ENCODE assay signal across 8 cellular contexts in the genomic region with DNA sequence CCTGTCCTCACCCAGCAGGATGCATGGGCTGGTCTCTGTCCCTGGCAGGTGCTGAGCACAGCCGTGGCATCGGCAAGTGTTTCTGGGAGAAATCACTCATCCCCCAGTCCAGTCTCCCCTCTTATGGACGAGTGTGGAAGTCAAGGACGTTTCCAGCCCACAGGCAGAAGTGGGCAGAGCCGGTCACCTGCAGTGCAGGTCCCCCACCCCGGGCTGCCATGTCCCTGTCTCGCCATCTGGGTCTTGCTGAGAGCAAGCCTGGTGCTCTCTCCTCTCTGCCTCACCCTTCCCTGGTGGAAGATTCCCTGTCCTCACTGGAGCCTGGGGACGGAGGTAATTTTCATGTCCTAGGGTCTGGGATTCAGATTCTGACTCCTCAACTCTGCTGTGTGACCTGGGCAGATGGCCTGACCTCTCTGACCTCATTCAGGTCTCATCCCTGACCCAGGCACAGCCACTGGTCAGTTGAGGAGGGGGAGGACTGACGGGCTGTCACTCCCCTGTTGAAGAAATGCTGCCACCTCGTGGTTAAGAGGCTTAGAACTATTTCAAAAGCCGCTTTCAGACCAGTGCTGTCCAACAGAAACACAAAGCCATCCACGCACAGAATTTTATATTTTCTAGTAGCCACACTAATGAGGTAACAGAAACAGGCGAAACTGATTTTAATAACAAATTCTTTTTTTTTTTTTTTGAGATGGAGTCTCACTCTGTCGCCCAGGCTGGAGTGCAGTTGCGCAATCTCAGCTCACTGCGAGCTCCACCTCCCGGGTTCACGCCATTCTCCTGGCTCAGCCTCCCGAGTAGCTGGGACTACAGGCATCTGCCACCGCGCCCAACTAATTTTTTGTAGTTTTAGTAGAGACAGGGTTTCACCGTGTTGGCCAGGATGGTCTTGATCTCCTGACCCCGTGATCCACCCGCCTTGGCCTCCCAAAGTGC. TPM values are rescaled to one million over a fixed set of nuclear protein-coding genes. Genes with fewer than 3 reads are reported as not detected.
A peak's percentile ranks its signal among the peaks of the same experiment; 100 is the strongest.
DNase-seq lines count a peak whose midpoint lies in the region; ATAC-seq, FAIRE-seq and TF ChIP-seq lines count a peak whose summit lies in the region.

No MANE protein-coding gene starts in this region.

- DNase-seq in COLO668 (lab: John Stamatoyannopoulos, UW; ENCODE audit: unreplicated experiment) (peak; percentile 26), GM18507 (ENCODE audit: extremely low spot score, insufficient read length, low read depth) (peak; percentile 44), NCI-H2227 treated with DMSO at 0.1 percent for 48 hours (lab: John Stamatoyannopoulos, UW) (peak; percentile 4), GM12878 (ENCODE audit: low read depth, low spot score) (peak; percentile 4), stomach (peak; percentile 58)

- intact Hi-C loops in GM12878 (cut with micrococcal nuclease; ENCODE audit: unreplicated experiment) (loop anchor here (1.0 to 10.0 kb wide), 2 partner anchors 126 to 350 kb away; no protein-coding TSS in a partner anchor), stomach (cut with DNase I; ENCODE audit: low total_unique reads) (loop anchor here (5.0 kb wide), 1 partner anchor 122 kb away; no protein-coding TSS in a partner anchor)

- peak; percentile 71 for TF ChIP-seq RAD21 in GM12878 (IDR thresholded peaks at IDR 0.05; ENCODE audit: insufficient read depth, low read depth, low read length)

- no peak overlapping the region for H2AFZ ChIP-seq in GM12878 (ENCODE audit: control insufficient read depth, low read depth, low read length)

- RAD21 ChIA-PET in GM12878 (lab: Charles Lee; ENCODE audit: unreplicated experiment): no interaction called here

- H4K20me1 ChIP-seq in GM12878 (ENCODE audit: control insufficient read depth, insufficient read depth): no peaks in the 10 kb centered on the region

- no peak for TF ChIP-seq POLR2A in GM12878 (IDR thresholded peaks at IDR 0.05; ENCODE audit: low read depth, low read length)
- TF ChIP-seq POLR2A in stomach (IDR thresholded peaks at IDR 0.05): no peak

- in situ Hi-C loops in GM12878 (cut with MboI): loop anchor here (5.0 to 10.0 kb wide), 2 partner anchors 132 to 330 kb away; partner anchors contain the start of gene HTRA3

- no TSS peak for BruUV-seq in GM12878 (replicated peaks; lab: Mats Ljungman, UMichigan)

- H3K9ac ChIP-seq in GM12878 (ENCODE audit: control insufficient read depth, insufficient read depth, low read length): no peak overlapping the region
- H3K9ac ChIP-seq in iPS-15b (ENCODE audit: low read depth, low read length): no peak overlapping the region

- H3K27ac ChIP-seq in GM12878 (ENCODE audit: control insufficient read depth, insufficient read depth) (no peak overlapping the region), stomach (no peak overlapping the region)

- POLR2A ChIA-PET in GM12878 (lab: Charles Lee): no interaction called here

- H3K4me3 ChIP-seq in GM12878: no peak overlapping the region
- peak overlapping the region; percentile 68 for H3K4me3 ChIP-seq in iPS-15b (ENCODE audit: low read depth, low read length)
- no peak overlapping the region for H3K4me3 ChIP-seq in stomach

- H3K4me2 ChIP-seq in GM12878 (ENCODE audit: control insufficient read depth, insufficient read depth): no peak overlapping the region

- H3K9me3 ChIP-seq in GM12878 (replicated peaks; ENCODE audit: control insufficient read depth, insufficient read depth, low read length) (no peaks in the 10 kb centered on the region), iPS-15b (ENCODE audit: control insufficient read depth, insufficient read depth, low read length) (no peaks in the 10 kb centered on the region), stomach (no peaks in the 10 kb centered on the region)

- peak; percentile 66 for FAIRE-seq in GM18507 (lab: Jason Lieb, UNC)
- FAIRE-seq in GM12878 (lab: Jason Lieb, UNC): peak; percentile 90

- H3K4me1 ChIP-seq in GM12878 (ENCODE audit: control insufficient read depth, insufficient read depth, low read length): no peaks in the 10 kb centered on the region
- H3K4me1 ChIP-seq in iPS-15b (ENCODE audit: control insufficient read depth, insufficient read depth, low read length): peaks cover 10% of the 10 kb centered on the region
- H3K4me1 ChIP-seq in stomach: peaks cover 0 to 26% (median 12%) of the 10 kb centered on the region in 4 donors

- H3K27me3 ChIP-seq in GM12878 (replicated peaks in 1 of 2; ENCODE audit: control insufficient read depth in 2 of 2, insufficient read depth in 2 of 2, low read length in 1 of 2): peaks cover 2 to 6% of the 10 kb centered on the region in 2 experiments; a peak in 3 of 4 replicates
- no peaks in the 10 kb centered on the region for H3K27me3 ChIP-seq in iPS-15b (ENCODE audit: control insufficient read depth, insufficient read depth, low read length)
- peaks cover 21 to 68% (median 36%) of the 10 kb centered on the region in 3 donors for H3K27me3 ChIP-seq in stomach

- 41% methylated on average over 24 of the region's 24 CpGs for WGBS in GM12878 (ENCODE audit: insufficient coverage, insufficient replicate concordance, low lambda C conversion rate, missing lambda C conversion rate)
- 45 to 55% (median 51%) methylated on average over 23 to 24 of the region's 24 CpGs for WGBS in stomach, 5 donors

- TF ChIP-seq EP300 in GM12878 (IDR thresholded peaks at IDR 0.05; ENCODE audit: borderline replicate concordance in 1 of 2, control insufficient read depth in 1 of 2, low read depth in 2 of 2, low read length in 2 of 2) (no peak), stomach (IDR thresholded peaks at IDR 0.05) (no peak)

- H3K36me3 ChIP-seq in GM12878 (ENCODE audit: control insufficient read depth in 2 of 2, insufficient read depth in 2 of 2, low read length in 1 of 2) (no peaks in the 10 kb centered on the region), iPS-15b (ENCODE audit: control insufficient read depth, insufficient read depth, low read length) (peaks cover 8% of the 10 kb centered on the region), stomach (no peaks in the 10 kb centered on the region)

- CTCF ChIA-PET in GM12878 (lab: Yijun Ruan, JAX): interaction anchor here (0.9 to 1.0 kb wide), 2 partner anchors 126 to 184 kb away, joined by 3 to 5 read pairs; no protein-coding TSS in a partner anchor

- SMC1A ChIA-PET in GM12878 (lab: Charles Lee; ENCODE audit: uncharacterized antibody, unreplicated experiment): no interaction called here

- peak; percentile 54 to 64 (median 55) for TF ChIP-seq CTCF in GM12878 (IDR thresholded peaks at IDR 0.05 in 2 of 3, conservative IDR thresholded peaks at IDR 0.05 in 1 of 3; ENCODE audit: control insufficient read depth in 2 of 3, extremely low read depth in 1 of 3, insufficient read depth in 1 of 3, low read depth in 3 of 3, low read length in 3 of 3)
- TF ChIP-seq CTCF in stomach (IDR thresholded peaks at IDR 0.05): peak in 5 of 7 experiments; percentile 26 to 66 (median 48)

- no peaks in the 10 kb centered on the region for H3K79me2 ChIP-seq in GM12878 (ENCODE audit: control insufficient read depth, insufficient read depth, low read length)

- ATAC-seq in GM12878: peak; percentile 88
- ATAC-seq in HG02623 (IDR thresholded peaks at IDR 0.05; ENCODE audit: unreplicated experiment): no peak
- ATAC-seq in HG02678 (IDR thresholded peaks at IDR 0.05; ENCODE audit: unreplicated experiment): no peak

TF ChIP-seq in GM12878, 131 proteins besides CTCF, POLR2A, EP300 and RAD21 (continues in another document):
- TF ChIP-seq ZBED1 (IDR thresholded peaks at IDR 0.05; ENCODE audit: borderline replicate concordance): no peak
- no peak for TF ChIP-seq RB1 (IDR thresholded peaks at IDR 0.05; ENCODE audit: borderline replicate concordance)
- TF ChIP-seq NR2F1 (conservative IDR thresholded peaks at IDR 0.05): peak; percentile 63
- no peak for TF ChIP-seq RUNX3 (IDR thresholded peaks at IDR 0.05; ENCODE audit: low read length)

RNA-seq across cellular contexts. Expression of gene CPZ, which starts 1.8 kb away (rescaled TPM):
- total RNA-seq in GM12878 (2013; cell fraction: nucleolus; rRNA removed): not detected in 2 replicates
- total RNA-seq in GM12878 (2014; rRNA removed) (not detected in 2 replicates), GM12878 (2014; rRNA removed; fragmentation: Illumina TruSeq; extraction: Trizol) (not detected in 2 replicates), GM12878 (2021) (not detected in 2 replicates), stomach (10 to 100 TPM in 1 of 5 donors, 1 to 10 TPM in 2, not detected in 2; 2.3 to 13.2 (median 4.3) TPM)
- not detected for polyA plus RNA-seq in GM12878 (2011; ENCODE audit: low read depth)
- polyA plus RNA-seq in GM12878 (2011; rRNA removed) (not detected in 2 replicates), GM12878 (2014; fragmentation: Illumina TruSeq; extraction: Trizol) (not detected in 2 replicates), GM12878 (2014; fragmentation: Nextera tagmentation; extraction: Ambion mirVana) (not detected), GM12878 (2014; rRNA removed) (not detected in 2 replicates), GM12878 (2016; fragmentation: Nextera tagmentation; extraction: Ambion mirVana) (not detected), stomach (1 to 10 TPM in 1 of 3 donors, under 1 TPM in 2; 0.25 to 7.5 (median 0.92) TPM)
- polyA plus RNA-seq in GM12878 (2011; cell fraction: cytosol; rRNA removed): not detected in 2 replicates
- polyA plus RNA-seq in GM12878 (2011; cell fraction: nucleus; rRNA removed): 0.07 TPM in 1 of 2 replicates, not detected in the other
- polyA plus RNA-seq in GM12878 (2012): not detected in 2 replicates
- polyA minus RNA-seq in GM12878 (2011; rRNA and poly(A)+ RNA removed): not detected in 2 replicates
- not detected in 2 replicates for polyA minus RNA-seq in GM12878 (2011; cell fraction: cytosol; rRNA and poly(A)+ RNA removed)
- polyA minus RNA-seq in GM12878 (2011; cell fraction: nucleus; rRNA and poly(A)+ RNA removed): not detected in 2 replicates

RNA-seq across cellular contexts. Expression of gene GPR78, which starts 14.2 kb away (rescaled TPM):
- total RNA-seq in GM12878 (2013; cell fraction: nucleolus; rRNA removed): 0.15 TPM in 1 of 2 replicates, not detected in the other
- total RNA-seq in GM12878 (2014; rRNA removed) (not detected in 2 replicates), GM12878 (2014; rRNA removed; fragmentation: Illumina TruSeq; extraction: Trizol) (not detected in 2 replicates), GM12878 (2021) (not detected in 2 replicates), stomach (under 1 TPM in 1 of 5 donors, not detected in 4; 0.55 TPM)
- polyA plus RNA-seq in GM12878 (2011; ENCODE audit: low read depth): not detected
- polyA plus RNA-seq in GM12878 (2011; rRNA removed) (not detected in 2 replicates), GM12878 (2014; fragmentation: Illumina TruSeq; extraction: Trizol) (0.03 TPM in 1 of 2 replicates, not detected in the other), GM12878 (2014; fragmentation: Nextera tagmentation; extraction: Ambion mirVana) (not detected), GM12878 (2014; rRNA removed) (not detected in 2 replicates), GM12878 (2016; fragmentation: Nextera tagmentation; extraction: Ambion mirVana) (not detected), stomach (1 to 10 TPM in 1 of 3 donors, under 1 TPM in 1, not detected in 1; 0.31 to 2.3 TPM)
- not detected in 2 replicates for polyA plus RNA-seq in GM12878 (2011; cell fraction: cytosol; rRNA removed)
- not detected in 2 replicates for polyA plus RNA-seq in GM12878 (2011; cell fraction: nucleus; rRNA removed)
- not detected in 2 replicates for polyA plus RNA-seq in GM12878 (2012)
- not detected in 2 replicates for polyA minus RNA-seq in GM12878 (2011; rRNA and poly(A)+ RNA removed)
- polyA minus RNA-seq in GM12878 (2011; cell fraction: cytosol; rRNA and poly(A)+ RNA removed): not detected in 2 replicates
- not detected in 2 replicates for polyA minus RNA-seq in GM12878 (2011; cell fraction: nucleus; rRNA and poly(A)+ RNA removed)

Comparison
In these comparisons a context has a peak if more than half of its experiments do, and no peak if none do; other contexts are left out.
1. DNase-seq: peak in every context shown above with its lines; median percentile 58 in stomach; 44 in GM18507; 26 in COLO668; 4 in NCI-H2227 treated with DMSO at 0.1 percent for 48 hours; 4 in GM12878.